16 cellular contexts compared by ENCODE assay signal in the genomic region with DNA sequence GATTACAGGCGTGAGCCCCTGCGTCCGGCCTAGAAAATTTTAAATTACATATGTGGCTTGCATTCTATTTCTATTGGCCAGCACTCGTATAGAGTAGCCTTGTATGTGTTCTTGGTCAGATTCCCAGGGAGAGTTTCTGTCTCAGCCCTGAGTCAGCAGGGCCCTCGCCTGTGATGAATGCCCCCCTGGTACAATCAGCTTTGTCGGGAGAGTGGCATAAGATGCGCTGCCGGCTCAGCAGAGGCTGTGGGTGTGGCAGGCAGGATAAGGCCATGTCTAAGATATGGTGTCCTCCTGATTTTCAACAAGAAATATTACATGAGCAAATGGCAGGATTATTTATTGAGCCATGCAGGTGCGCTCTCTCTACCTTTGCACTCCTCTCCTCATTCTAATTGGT. TPM values are rescaled to one million over a fixed set of nuclear protein-coding genes. Genes with fewer than 3 reads are reported as not detected.
DNase-seq lines count a peak whose midpoint lies in the region; ATAC-seq and TF ChIP-seq lines count a peak whose summit lies in the region.
"Had no signal": no experiment of that assay in that cellular context is flagged by ENCODE, and none has a peak within 500 bp of the region (broad histone marks: within the 10 kb centered on the region; RNA-seq: fewer than 3 reads in every experiment).

No MANE protein-coding gene starts in this region.

- H3K4me3 ChIP-seq in SJSA1 (no peak overlapping the region), fibroblast of mammary gland (ENCODE audit: control insufficient read depth, low read depth, low read length) (no peak overlapping the region), testis (no peak overlapping the region), esophagus muscularis mucosa (no peak overlapping the region)

- peak; percentile 44 for DNase-seq in ELR (ENCODE audit: low read depth)
- peak; percentile 39 for DNase-seq in M059J (ENCODE audit: low read depth)
- peak; percentile 60 to 76 for DNase-seq in SJSA1 (ENCODE audit: low read depth in 1 of 2, low spot score in 2 of 2)
- peak; percentile 15 for DNase-seq in fibroblast of mammary gland (ENCODE audit: low read depth)
- DNase-seq in testis: no peak
- DNase-seq in esophagus muscularis mucosa (ENCODE audit: extremely low spot score): no peak
- no peak for DNase-seq in AML-193 (lab: John Stamatoyannopoulos, UW)
- DNase-seq: BE2C; CD4-positive, alpha-beta memory T cell; DMS79; EL; GDM1 had no signal

- H3K27me3 ChIP-seq in SJSA1 (replicated peaks) (no peaks in the 10 kb centered on the region), testis (no peaks in the 10 kb centered on the region), esophagus muscularis mucosa (peaks cover 0 to 3% (median 0%) of the 10 kb centered on the region in 4 donors)

- H3K4me1 ChIP-seq in SJSA1 (replicated peaks) (peaks cover 33% of the 10 kb centered on the region), testis (no peaks in the 10 kb centered on the region), esophagus muscularis mucosa (no peaks in the 10 kb centered on the region)
- H3K4me1 ChIP-seq: BE2C had no signal

- WGBS in testis, 2 donors: 92 to 97% methylated on average over 9 of the region's 9 CpGs
- 87% methylated on average over 9 of the region's 9 CpGs for WGBS in esophagus muscularis mucosa

- H3K36me3 ChIP-seq in SJSA1 (no peaks in the 10 kb centered on the region), testis (ENCODE audit: low read depth, missing control alignments) (no peaks in the 10 kb centered on the region), esophagus muscularis mucosa (no peaks in the 10 kb centered on the region)
- H3K36me3 ChIP-seq: BE2C had no signal

- TF ChIP-seq EP300 in esophagus muscularis mucosa (IDR thresholded peaks at IDR 0.05): no peak

- TF ChIP-seq POLR2A in testis (IDR thresholded peaks at IDR 0.05) (no peak), esophagus muscularis mucosa (IDR thresholded peaks at IDR 0.05; ENCODE audit: low read depth) (no peak)

- intact Hi-C loops in testis (cut with DNase I; ENCODE audit: low total_unique reads) (no loop called here), esophagus muscularis mucosa (cut with DNase I) (no loop called here)

- H3K9me3 ChIP-seq in SJSA1 (replicated peaks): no peaks in the 10 kb centered on the region
- no peaks in the 10 kb centered on the region for H3K9me3 ChIP-seq in testis
- no peaks in the 10 kb centered on the region for H3K9me3 ChIP-seq in esophagus muscularis mucosa
- H3K9me3 ChIP-seq: BE2C had no signal

- H3K27ac ChIP-seq in SJSA1 (peak overlapping the region; percentile 67), testis (no peak overlapping the region), esophagus muscularis mucosa (replicated peaks in 1 of 4) (no peak overlapping the region)
- H3K27ac ChIP-seq: C4-2B had no signal

- ATAC-seq in GM21619 (IDR thresholded peaks at IDR 0.05; ENCODE audit: unreplicated experiment): no peak

- no peak for TF ChIP-seq CTCF in fibroblast of mammary gland (conservative IDR thresholded peaks at IDR 0.05; ENCODE audit: control insufficient read depth, insufficient read depth, low read depth, low read length)
- TF ChIP-seq CTCF in testis (IDR thresholded peaks at IDR 0.05): no peak
- TF ChIP-seq CTCF in esophagus muscularis mucosa (IDR thresholded peaks at IDR 0.05): no peak

RNA-seq across cellular contexts. Expression of a gene that starts 1.6 kb away (rescaled TPM):
- not detected in 2 replicates for total RNA-seq in M059J (2014; rRNA removed; shearing (Covaris generic))
- total RNA-seq in SJSA1 (2014; rRNA removed; shearing (Covaris generic)): 0.05 TPM in 1 of 2 replicates, not detected in the other
- total RNA-seq in testis: 1 to 10 TPM in 1 of 2 donors, under 1 TPM in 1; 0.62 to 1.3 TPM
- polyA plus RNA-seq in testis (ENCODE audit: insufficient read depth, low read depth, low replicate concordance): 0.38 TPM
- under 1 TPM in 2 of 4 donors, not detected in 2; 0.33 to 0.83 TPM for total RNA-seq in esophagus muscularis mucosa
- total RNA-seq: H4, HT-29 had no signal

RNA-seq across cellular contexts. Expression of a gene that starts 37.3 kb away (rescaled TPM):
- total RNA-seq in M059J (2014; rRNA removed; shearing (Covaris generic)): 38.8 and 68.8 TPM in 2 replicates
- total RNA-seq in SJSA1 (2014; rRNA removed; shearing (Covaris generic)): 111 and 159 TPM in 2 replicates
- 10 to 100 TPM; 33.1 to 49.1 TPM for total RNA-seq in testis
- 39.9 TPM for polyA plus RNA-seq in testis (ENCODE audit: insufficient read depth, low read depth, low replicate concordance)
- 10 to 100 TPM; 22.7 to 30.4 (median 24.7) TPM for total RNA-seq in esophagus muscularis mucosa

Comparison
In these comparisons a context has a peak if more than half of its experiments do, and no peak if none do; other contexts are left out.
1. DNase-seq: peak in ELR (single experiment), M059J (single experiment), SJSA1 (2 of 2) and fibroblast of mammary gland (single experiment); none in testis (single experiment), esophagus muscularis mucosa (single experiment) and AML-193 (0 of 2).